Comparison of ENCODE assay signal across 1 cellular context in genomic region chr2:109171444-109172334, GRCh38.
TF ChIP-seq lines count a peak whose summit lies in the region.

No MANE protein-coding gene starts in this region.

TF ChIP-seq in WTC11, 78 proteins besides CTCF, POLR2A, EP300 and RAD21 (continued from another document):
- TF ChIP-seq, protein P1, sequence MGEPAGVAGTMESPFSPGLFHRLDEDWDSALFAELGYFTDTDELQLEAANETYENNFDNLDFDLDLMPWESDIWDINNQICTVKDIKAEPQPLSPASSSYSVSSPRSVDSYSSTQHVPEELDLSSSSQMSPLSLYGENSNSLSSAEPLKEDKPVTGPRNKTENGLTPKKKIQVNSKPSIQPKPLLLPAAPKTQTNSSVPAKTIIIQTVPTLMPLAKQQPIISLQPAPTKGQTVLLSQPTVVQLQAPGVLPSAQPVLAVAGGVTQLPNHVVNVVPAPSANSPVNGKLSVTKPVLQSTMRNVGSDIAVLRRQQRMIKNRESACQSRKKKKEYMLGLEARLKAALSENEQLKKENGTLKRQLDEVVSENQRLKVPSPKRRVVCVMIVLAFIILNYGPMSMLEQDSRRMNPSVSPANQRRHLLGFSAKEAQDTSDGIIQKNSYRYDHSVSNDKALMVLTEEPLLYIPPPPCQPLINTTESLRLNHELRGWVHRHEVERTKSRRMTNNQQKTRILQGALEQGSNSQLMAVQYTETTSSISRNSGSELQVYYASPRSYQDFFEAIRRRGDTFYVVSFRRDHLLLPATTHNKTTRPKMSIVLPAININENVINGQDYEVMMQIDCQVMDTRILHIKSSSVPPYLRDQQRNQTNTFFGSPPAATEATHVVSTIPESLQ (CRISPR knock-in tag; IDR thresholded peaks at IDR 0.05) = no peak
